9 cellular contexts compared by ENCODE assay signal in the genomic region with DNA sequence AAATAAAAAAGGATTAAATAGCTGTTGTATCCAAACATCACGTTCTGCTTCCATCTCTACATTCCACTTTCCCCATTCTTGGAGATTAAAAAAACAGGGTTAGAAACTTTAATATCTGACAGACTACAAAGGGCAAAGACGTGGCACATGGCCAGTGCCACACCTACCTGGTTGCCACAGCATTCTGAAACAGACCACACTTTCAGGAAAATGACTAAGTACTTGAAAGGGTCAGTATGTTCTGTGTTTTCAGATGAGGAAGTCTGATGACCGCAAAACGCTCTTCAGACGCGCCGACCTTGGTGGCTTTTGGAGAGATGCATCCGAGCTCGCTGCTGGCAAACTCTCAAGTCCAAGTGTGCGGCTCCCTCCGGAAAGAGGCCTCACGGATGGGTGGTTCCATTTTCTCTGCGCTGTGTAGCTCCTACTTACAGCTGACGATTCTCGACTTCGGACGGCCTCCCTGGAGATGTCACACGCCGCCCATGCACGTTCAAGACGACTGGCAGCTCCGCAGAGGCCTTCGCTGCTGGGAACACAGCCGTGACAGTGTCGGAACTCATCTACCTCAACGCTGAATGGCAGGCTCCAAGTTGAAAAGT. TPM values are rescaled to one million over a fixed set of nuclear protein-coding genes. Genes with fewer than 3 reads are reported as not detected.
DNase-seq lines count a peak whose midpoint lies in the region; ATAC-seq and TF ChIP-seq lines count a peak whose summit lies in the region.
"Had no signal": no experiment of that assay in that cellular context is flagged by ENCODE, and none has a peak within 500 bp of the region (broad histone marks: within the 10 kb centered on the region; RNA-seq: fewer than 3 reads in every experiment).

No MANE protein-coding gene starts in this region.

- TF ChIP-seq CTCF in chondrocyte (IDR thresholded peaks at IDR 0.05) (no peak), neutrophil (IDR thresholded peaks at IDR 0.05) (no peak)

- peaks cover 0 to 18% of the 10 kb centered on the region in 2 experiments for H3K4me1 ChIP-seq in neutrophil (ENCODE audit: control insufficient read depth in 1 of 2, insufficient read depth in 1 of 2, low read depth in 1 of 2, low read length in 1 of 2)

- H3K27ac ChIP-seq in neutrophil: peak overlapping the region; percentile 70
- H3K27ac ChIP-seq: epithelial cell of prostate had no signal

- peaks cover 35% of the 10 kb centered on the region for H3K36me3 Mint-ChIP-seq in chondrocyte (ENCODE audit: low read depth)

- no peak for ATAC-seq in HG03139 (IDR thresholded peaks at IDR 0.05; ENCODE audit: unreplicated experiment)

- H3K27me3 ChIP-seq in neutrophil: no peaks in the 10 kb centered on the region

- peaks cover 81% of the 10 kb centered on the region for H3K36me3 ChIP-seq in neutrophil

- H3K9me3 ChIP-seq in neutrophil: no peaks in the 10 kb centered on the region

- H3K9me3 Mint-ChIP-seq in chondrocyte (ENCODE audit: low read depth): no peaks in the 10 kb centered on the region

- H3K4me3 Mint-ChIP-seq in chondrocyte (ENCODE audit: unreplicated experiment): no peak overlapping the region

- no peaks in the 10 kb centered on the region for H3K27me3 Mint-ChIP-seq in chondrocyte (ENCODE audit: low read depth)

- peaks cover 14% of the 10 kb centered on the region for H3K4me1 Mint-ChIP-seq in chondrocyte (ENCODE audit: low read depth)

- H3K4me3 ChIP-seq in neutrophil (ENCODE audit: low read depth in 1 of 2, low read length in 1 of 2): peak overlapping the region in 1 of 2 experiments; percentile 16

- peak; percentile 89 for DNase-seq in EH (ENCODE audit: low read depth)
- DNase-seq in NCI-H460 (ENCODE audit: extremely low read depth, low read depth): peak; percentile 26
- DNase-seq in chondrocyte (ENCODE audit: low spot score): peak; percentile 84
- DNase-seq in stimulated activated CD4-positive, alpha-beta T cell treated with anti-CD3 and anti-CD28 coated beads, Interleukin-4, amount 100 ng/mL, for 24 hours: no peak
- no peak for DNase-seq in SIG-M5 treated with dmso at 0.1 percent for 504 hours (lab: John Stamatoyannopoulos, UW; ENCODE audit: unreplicated experiment)
- no peak for DNase-seq in activated T-cell treated with anti-CD3 and anti-CD28 coated beads for 4 hours

- peak overlapping the region; percentile 1 for H3K27ac Mint-ChIP-seq in chondrocyte (ENCODE audit: unreplicated experiment)

RNA-seq across cellular contexts. Expression of a gene that starts 15.5 kb away (rescaled TPM):
- 33.6 and 42.9 TPM in 2 replicates for total RNA-seq in NCI-H460 (2014; rRNA removed; shearing (Covaris generic))
- polyA plus RNA-seq in NCI-H460 (2014; cell fraction: nucleus; rRNA removed): 6.2 and 11.0 TPM in 2 replicates
- 139 to 189 TPM (median 186 TPM) in 3 replicates for total RNA-seq in chondrocyte

RNA-seq across cellular contexts. Expression of a gene that starts 24.0 kb away (rescaled TPM):
- total RNA-seq in NCI-H460 (2014; rRNA removed; shearing (Covaris generic)): 7.0 and 9.1 TPM in 2 replicates
- polyA plus RNA-seq in NCI-H460 (2014; cell fraction: nucleus; rRNA removed): 26.4 and 35.7 TPM in 2 replicates
- 30.3 to 37.2 TPM (median 30.6 TPM) in 3 replicates for total RNA-seq in chondrocyte

Comparison
In these comparisons a context has a peak if more than half of its experiments do, and no peak if none do; other contexts are left out.
1. DNase-seq: peak in EH (single experiment), NCI-H460 (single experiment) and chondrocyte (single experiment); none in stimulated activated CD4-positive, alpha-beta T cell treated with anti-CD3 and anti-CD28 coated beads, Interleukin-4, amount 100 ng/mL, for 24 hours (single experiment), SIG-M5 treated with dmso at 0.1 percent for 504 hours (single experiment) and activated T-cell treated with anti-CD3 and anti-CD28 coated beads for 4 hours (single experiment).